In genomic region chr4:99381588-99382175, GRCh38 we compare ENCODE assay signal across 33 cellular contexts. TPM values are rescaled to one million over a fixed set of nuclear protein-coding genes. Genes with fewer than 3 reads are reported as not detected.
DNase-seq lines count a peak whose midpoint lies in the region; ATAC-seq, FAIRE-seq and TF ChIP-seq lines count a peak whose summit lies in the region.
"Had no signal": no experiment of that assay in that cellular context is flagged by ENCODE, and none has a peak within 500 bp of the region (broad histone marks: within the 10 kb centered on the region; RNA-seq: fewer than 3 reads in every experiment).

No MANE protein-coding gene starts in this region.

- H3K27ac ChIP-seq in esophagus muscularis mucosa (replicated peaks in 1 of 4) = peak overlapping the region; percentile 29 to 85 (median 80)
- no peak overlapping the region for H3K27ac ChIP-seq in caudate nucleus (ENCODE audit: low read depth, low read length)
- no peak overlapping the region for H3K27ac ChIP-seq in pancreas
- H3K27ac ChIP-seq: adrenal gland, BLaER1, body of pancreas, hepatocyte had no signal

- peak; percentile 54 for ATAC-seq in HG02981 (IDR thresholded peaks at IDR 0.05; ENCODE audit: unreplicated experiment)
- ATAC-seq in mucosa of descending colon = peak; percentile 79
- ATAC-seq in HG03442 (IDR thresholded peaks at IDR 0.05; ENCODE audit: unreplicated experiment) = no peak
- ATAC-seq in pancreas = no peak
- ATAC-seq: activated T-helper 17 cell treated with anti-CD3 and anti-CD28 coated beads, Interleukin-2, amount 50 U/mL, for 72 hours; body of pancreas; gastrocnemius medialis; right cardiac atrium; Right ventricle myocardium inferior; T-helper 17 cell had no signal

- TF ChIP-seq CTCF in esophagus muscularis mucosa (IDR thresholded peaks at IDR 0.05) (no peak), mucosa of descending colon (IDR thresholded peaks at IDR 0.05) (no peak), pancreas (IDR thresholded peaks at IDR 0.05) (no peak)

- 35% methylated on average over 1 of the region's 1 CpG for WGBS in esophagus muscularis mucosa
- WGBS in pancreas, 2 donors = 14 to 17% methylated on average over 1 of the region's 1 CpG

- TF ChIP-seq EP300 in esophagus muscularis mucosa (IDR thresholded peaks at IDR 0.05) = no peak

- H3K4me3 ChIP-seq in esophagus muscularis mucosa (no peak overlapping the region), mucosa of descending colon (no peak overlapping the region), pancreas (no peak overlapping the region)
- H3K4me3 ChIP-seq: adrenal gland, BLaER1, body of pancreas, gastrocnemius medialis, GM23248, hepatocyte, spleen, testis had no signal

- H3K9me3 ChIP-seq in esophagus muscularis mucosa (no peaks in the 10 kb centered on the region), mucosa of descending colon (no peaks in the 10 kb centered on the region), pancreas (no peaks in the 10 kb centered on the region)
- H3K9me3 ChIP-seq: adrenal gland, BLaER1, body of pancreas, gastrocnemius medialis, SK-N-SH, testis had no signal

- DNase-seq in esophagus muscularis mucosa (ENCODE audit: extremely low spot score) (no peak), mucosa of descending colon (no peak), NOMO-1 (lab: John Stamatoyannopoulos, UW; ENCODE audit: unreplicated experiment in 2 of 2) (no peak), caudate nucleus (lab: John Stamatoyannopoulos, UW) (no peak), pancreas (no peak)
- DNase-seq: activated CD4-positive, alpha-beta memory T cell treated with anti-CD3 and anti-CD28 coated beads, Interleukin-2, amount 10 ng/mL, durations not matched to agents 7 days and 5 days; activated naive CD4-positive, alpha-beta T cell treated with anti-CD3 and anti-CD28 coated beads, Interleukin-2, amount 10 ng/mL, durations not matched to agents 7 days and 5 days; adrenal gland; body of pancreas; cerebellar nuclear complex; DMS53; gastrocnemius medialis; GM23248; Kasumi-1; kidney glomerular epithelial cell; mesendoderm; NCI-H1417 treated with DMSO at 0.1 percent for 48 hours; NCI-H2081 treated with DMSO at 0.1 percent for 48 hours; right cardiac atrium; SK-N-SH; spleen; stimulated activated CD4-positive, alpha-beta T cell treated with anti-CD3 and anti-CD28 coated beads, Interleukin-2, amount 100 ng/mL, for 24 hours; T-helper 17 cell; testis had no signal

- H3K27me3 ChIP-seq in esophagus muscularis mucosa (no peaks in the 10 kb centered on the region), pancreas (no peaks in the 10 kb centered on the region)
- H3K27me3 ChIP-seq: adrenal gland, BLaER1, body of pancreas, gastrocnemius medialis, hepatocyte, testis had no signal

- intact Hi-C loops in esophagus muscularis mucosa (cut with DNase I) (loop anchor here (5.0 kb wide), 1 partner anchor 54 kb away; no protein-coding TSS in a partner anchor), mucosa of descending colon (cut with DNase I, micrococcal nuclease) (no loop called here), pancreas (cut with DNase I) (no loop called here)

- TF ChIP-seq POLR2A in esophagus muscularis mucosa (IDR thresholded peaks at IDR 0.05; ENCODE audit: low read depth) = no peak

- H3K4me1 ChIP-seq in esophagus muscularis mucosa = peaks cover 0 to 43% (median 32%) of the 10 kb centered on the region in 4 donors
- peaks cover 3% of the 10 kb centered on the region for H3K4me1 ChIP-seq in mucosa of descending colon (ENCODE audit: low read depth)
- H3K4me1 ChIP-seq in pancreas = peaks cover 0 to 15% (median 6%) of the 10 kb centered on the region in 3 donors
- H3K4me1 ChIP-seq: spleen had no signal

- FAIRE-seq in pancreas (lab: Jason Lieb, UNC) = no peak

- H3K36me3 ChIP-seq in esophagus muscularis mucosa (no peaks in the 10 kb centered on the region), mucosa of descending colon (ENCODE audit: low read depth) (no peaks in the 10 kb centered on the region), pancreas (no peaks in the 10 kb centered on the region)
- H3K36me3 ChIP-seq: adrenal gland, BLaER1, gastrocnemius medialis, spleen had no signal

RNA-seq across cellular contexts. Expression of gene ADH1C, which starts 29.1 kb away (rescaled TPM):
- total RNA-seq in esophagus muscularis mucosa = 1 to 10 TPM; 4.0 to 6.1 (median 4.9) TPM
- total RNA-seq in mucosa of descending colon = 100 to 1,000 TPM; 137 to 502 (median 271) TPM
- 10 to 100 TPM in 3 of 6 donors, 1 to 10 TPM in 3; 8.3 to 25.8 (median 13.3) TPM for total RNA-seq in pancreas
- polyA plus RNA-seq in pancreas = 10 to 100 TPM in 1 of 2 donors, 1 to 10 TPM in 1; 8.7 to 37.6 TPM
- total RNA-seq: activated CD4-positive, alpha-beta memory T cell treated with anti-CD3 and anti-CD28 coated beads, Interleukin-2, amount 10 ng/mL, durations not matched to agents 7 days and 5 days; activated T-helper 17 cell treated with anti-CD3 and anti-CD28 coated beads, Interleukin-2, amount 50 U/mL, for 72 hours; GM23248; myocyte; T-helper 17 cell had no signal
- polyA plus RNA-seq: GM23248, SK-N-SH had no signal

RNA-seq across cellular contexts. Expression of gene ADH7, which starts 53.5 kb away (rescaled TPM):
- total RNA-seq in esophagus muscularis mucosa = not detected
- total RNA-seq in mucosa of descending colon = not detected
- not detected for total RNA-seq in pancreas
- polyA plus RNA-seq in pancreas = under 1 TPM in 1 of 2 donors, not detected in 1; 0.07 TPM
- total RNA-seq: activated CD4-positive, alpha-beta memory T cell treated with anti-CD3 and anti-CD28 coated beads, Interleukin-2, amount 10 ng/mL, durations not matched to agents 7 days and 5 days; activated T-helper 17 cell treated with anti-CD3 and anti-CD28 coated beads, Interleukin-2, amount 50 U/mL, for 72 hours; adrenal gland; body of pancreas; gastrocnemius medialis; GM23248; hepatocyte; myocyte; posterior vena cava; right cardiac atrium; Right ventricle myocardium inferior; spleen; T-helper 17 cell; testis had no signal
- polyA plus RNA-seq: fibroblast of lung, GM23248, hepatocyte, SK-N-SH had no signal

Comparison
In these comparisons a context has a peak if more than half of its experiments do, and no peak if none do; other contexts are left out.
1. ATAC-seq: peak in HG02981 (single experiment) and mucosa of descending colon (single experiment); none in HG03442 (single experiment) and pancreas (0 of 4).
2. H3K27ac ChIP-seq: peak in esophagus muscularis mucosa (4 of 4); none in caudate nucleus (single experiment) and pancreas (0 of 4).
3. RNA of gene ADH1C, which starts 29.1 kb away (total RNA-seq): 137 to 502 TPM in mucosa of descending colon; 8.3 to 25.8 TPM in pancreas and 4.0 to 6.1 TPM in esophagus muscularis mucosa; every median in the first group is over 4 times any median in the second.